ENCODE assay signal across 25 cellular contexts in the genomic region with DNA sequence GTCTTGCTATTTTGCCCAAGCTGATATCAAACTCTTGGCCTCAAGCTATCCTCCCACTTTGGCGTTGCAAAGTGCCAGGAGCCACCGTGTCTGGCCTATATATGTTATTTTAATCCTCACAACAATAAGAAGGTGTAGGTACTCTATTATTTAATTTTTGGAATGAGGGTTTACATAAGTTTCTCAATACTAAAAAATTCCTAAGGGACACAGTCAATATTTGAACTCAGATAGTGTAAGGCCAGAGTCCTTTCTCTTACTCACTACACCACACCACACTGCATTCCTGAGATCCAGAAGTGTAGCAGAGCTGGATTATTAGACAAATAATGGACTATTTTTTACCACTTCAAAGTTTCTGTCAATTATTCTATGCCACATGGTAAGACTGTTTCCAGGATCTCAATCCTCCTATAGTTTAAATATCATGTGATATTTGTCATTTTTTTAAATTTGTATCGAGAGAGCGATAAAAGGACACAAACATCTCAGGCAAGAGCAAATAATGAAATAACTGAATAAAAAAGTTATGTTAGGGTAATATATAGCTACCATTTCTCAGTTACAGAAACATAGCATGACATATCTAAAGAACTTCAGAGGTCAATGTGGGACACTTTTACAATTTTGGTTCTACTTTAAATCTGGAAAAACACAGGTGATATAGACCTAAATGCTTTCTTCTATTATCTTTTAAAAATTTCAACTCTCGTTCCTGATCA.
DNase-seq lines count a peak whose midpoint lies in the region; ATAC-seq, FAIRE-seq and TF ChIP-seq lines count a peak whose summit lies in the region.
"Had no signal": no experiment of that assay in that cellular context is flagged by ENCODE, and none has a peak within 500 bp of the region (broad histone marks: within the 10 kb centered on the region; RNA-seq: fewer than 3 reads in every experiment).

No MANE protein-coding gene starts in this region.

- H3K4me1 ChIP-seq in lung (ENCODE audit: control insufficient read depth in 2 of 2, insufficient read depth in 2 of 2, low read length in 2 of 2), result peaks cover 0 to 1% of the 10 kb centered on the region in 2 donors
- H3K4me1 ChIP-seq: ascending aorta, BLaER1 had no signal

- WGBS in lung, 2 donors, result 78 to 86% methylated on average over 5 of the region's 5 CpGs

- H3K4me3 ChIP-seq in fibroblast of pulmonary artery (replicated peaks; ENCODE audit: low read depth, low read length), result no peak overlapping the region
- no peak overlapping the region for H3K4me3 ChIP-seq in lung
- H3K4me3 ChIP-seq: ascending aorta, BLaER1, neural progenitor cell had no signal

- H3K9me3 ChIP-seq in lung (ENCODE audit: control insufficient read depth in 2 of 2, insufficient read depth in 1 of 2, low read length in 1 of 2), result no peaks in the 10 kb centered on the region
- H3K9me3 ChIP-seq: ascending aorta, BLaER1 had no signal

- no peaks in the 10 kb centered on the region for H3K36me3 ChIP-seq in lung (ENCODE audit: control insufficient read depth in 2 of 2, insufficient read depth in 2 of 2, low read length in 2 of 2)
- H3K36me3 ChIP-seq: neural progenitor cell had no signal

- TF ChIP-seq CTCF in fibroblast of pulmonary artery (IDR thresholded peaks at IDR 0.05; ENCODE audit: low read length, missing control alignments) (no peak), lung (IDR thresholded peaks at IDR 0.05; ENCODE audit: control extremely low read depth, extremely low read depth) (no peak), D721Med (IDR thresholded peaks at IDR 0.05; ENCODE audit: insufficient read depth, missing control alignments) (no peak)

- DNase-seq in AG08396 (ENCODE audit: low spot score) (peak; percentile 3), HuH-7.5 (ENCODE audit: low spot score) (peak; percentile 11), fibroblast of pulmonary artery (ENCODE audit: low read depth) (peak; percentile 8), lung (ENCODE audit: low spot score) (no peak), middle frontal gyrus (ENCODE audit: extremely low spot score, low spot score) (no peak), NCI-H1930 (lab: John Stamatoyannopoulos, UW) (no peak), D721Med (ENCODE audit: insufficient read length, low spot score) (no peak)
- DNase-seq: activated CD4-positive, alpha-beta T cell treated with anti-CD3 and anti-CD28 coated beads for 36 hours; activated T-cell treated with anti-CD3 and anti-CD28 coated beads for 4 hours; DMS79; mesenchymal stem cell; MM.1S; NCI-H2081; NCI-H446; NCI-H82; posterior cingulate gyrus; stimulated activated naive CD8-positive, alpha-beta T cell treated with anti-CD3 and anti-CD28 coated beads, Interleukin-15, amount 100 ng/mL, for 72 hours; T-helper 2 cell had no signal

- no peak overlapping the region for H3K27ac ChIP-seq in lung (ENCODE audit: low read depth in 1 of 2, low read length in 1 of 2)
- H3K27ac ChIP-seq: ascending aorta, BLaER1, KMS-11, neural progenitor cell had no signal

- no peak for FAIRE-seq in D721Med (lab: Jason Lieb, UNC)
- FAIRE-seq: GM18507 had no signal

- ATAC-seq in lung (ENCODE audit: insufficient read depth, low FRiP score) (peak; percentile 77), GM21528 (IDR thresholded peaks at IDR 0.05; ENCODE audit: low FRiP score, unreplicated experiment) (no peak)
- ATAC-seq: activated CD4-positive, alpha-beta T cell treated with anti-CD3 and anti-CD28 coated beads for 36 hours; activated naive CD4-positive, alpha-beta T cell treated with anti-CD3 and anti-CD28 coated beads, Interleukin-2, amount 50 U/mL, for 72 hours; stimulated activated naive CD8-positive, alpha-beta T cell treated with anti-CD3 and anti-CD28 coated beads, Interleukin-15, amount 100 ng/mL, for 72 hours had no signal

- no peaks in the 10 kb centered on the region for H3K27me3 ChIP-seq in lung (ENCODE audit: control insufficient read depth, insufficient read depth)
- H3K27me3 ChIP-seq: ascending aorta, BLaER1, neural progenitor cell had no signal

Comparison
In these comparisons a context has a peak if more than half of its experiments do, and no peak if none do; other contexts are left out.
1. DNase-seq: peak in AG08396 (single experiment), HuH-7.5 (single experiment) and fibroblast of pulmonary artery (single experiment); none in lung (single experiment), middle frontal gyrus (single experiment), NCI-H1930 (0 of 2) and D721Med (single experiment).